In the genomic region with DNA sequence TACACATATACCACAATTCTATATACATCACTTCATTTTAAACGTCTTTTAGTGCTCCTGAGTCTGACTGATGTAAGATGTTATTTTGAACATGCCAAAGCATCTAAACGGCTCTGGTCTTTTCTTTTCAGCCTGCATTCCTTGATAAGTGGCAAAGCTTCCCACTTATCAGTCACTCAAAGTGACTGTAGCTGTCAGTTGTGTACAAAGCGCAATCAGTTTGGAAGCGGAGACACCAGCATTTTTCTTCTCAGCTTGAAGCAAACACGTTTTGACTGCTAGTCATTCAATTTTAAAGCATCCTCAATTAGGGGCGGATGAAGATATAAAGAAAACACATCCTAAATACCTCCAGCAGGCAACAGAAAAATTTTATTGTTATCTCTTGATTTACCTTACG, we compare ENCODE assay signal across 1 cellular context.
TF ChIP-seq lines count a peak whose summit lies in the region.

No MANE protein-coding gene starts in this region.

TF ChIP-seq in K562, 482 proteins besides CTCF, POLR2A, EP300 and RAD21 (continued from another document and continues in another):
- TF ChIP-seq, protein P1, sequence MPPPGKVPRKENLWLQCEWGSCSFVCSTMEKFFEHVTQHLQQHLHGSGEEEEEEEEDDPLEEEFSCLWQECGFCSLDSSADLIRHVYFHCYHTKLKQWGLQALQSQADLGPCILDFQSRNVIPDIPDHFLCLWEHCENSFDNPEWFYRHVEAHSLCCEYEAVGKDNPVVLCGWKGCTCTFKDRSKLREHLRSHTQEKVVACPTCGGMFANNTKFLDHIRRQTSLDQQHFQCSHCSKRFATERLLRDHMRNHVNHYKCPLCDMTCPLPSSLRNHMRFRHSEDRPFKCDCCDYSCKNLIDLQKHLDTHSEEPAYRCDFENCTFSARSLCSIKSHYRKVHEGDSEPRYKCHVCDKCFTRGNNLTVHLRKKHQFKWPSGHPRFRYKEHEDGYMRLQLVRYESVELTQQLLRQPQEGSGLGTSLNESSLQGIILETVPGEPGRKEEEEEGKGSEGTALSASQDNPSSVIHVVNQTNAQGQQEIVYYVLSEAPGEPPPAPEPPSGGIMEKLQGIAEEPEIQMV (tag; conservative IDR thresholded peaks at IDR 0.05; ENCODE audit: low read depth): no peak
- TF ChIP-seq, protein P2, sequence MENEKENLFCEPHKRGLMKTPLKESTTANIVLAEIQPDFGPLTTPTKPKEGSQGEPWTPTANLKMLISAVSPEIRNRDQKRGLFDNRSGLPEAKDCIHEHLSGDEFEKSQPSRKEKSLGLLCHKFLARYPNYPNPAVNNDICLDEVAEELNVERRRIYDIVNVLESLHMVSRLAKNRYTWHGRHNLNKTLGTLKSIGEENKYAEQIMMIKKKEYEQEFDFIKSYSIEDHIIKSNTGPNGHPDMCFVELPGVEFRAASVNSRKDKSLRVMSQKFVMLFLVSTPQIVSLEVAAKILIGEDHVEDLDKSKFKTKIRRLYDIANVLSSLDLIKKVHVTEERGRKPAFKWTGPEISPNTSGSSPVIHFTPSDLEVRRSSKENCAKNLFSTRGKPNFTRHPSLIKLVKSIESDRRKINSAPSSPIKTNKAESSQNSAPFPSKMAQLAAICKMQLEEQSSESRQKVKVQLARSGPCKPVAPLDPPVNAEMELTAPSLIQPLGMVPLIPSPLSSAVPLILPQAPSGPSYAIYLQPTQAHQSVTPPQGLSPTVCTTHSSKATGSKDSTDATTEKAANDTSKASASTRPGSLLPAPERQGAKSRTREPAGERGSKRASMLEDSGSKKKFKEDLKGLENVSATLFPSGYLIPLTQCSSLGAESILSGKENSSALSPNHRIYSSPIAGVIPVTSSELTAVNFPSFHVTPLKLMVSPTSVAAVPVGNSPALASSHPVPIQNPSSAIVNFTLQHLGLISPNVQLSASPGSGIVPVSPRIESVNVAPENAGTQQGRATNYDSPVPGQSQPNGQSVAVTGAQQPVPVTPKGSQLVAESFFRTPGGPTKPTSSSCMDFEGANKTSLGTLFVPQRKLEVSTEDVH (IDR thresholded peaks at IDR 0.05; ENCODE audit: low read depth, partially characterized antibody): no peak
- TF ChIP-seq RHOXF2B (CRISPR knock-in tag; conservative IDR thresholded peaks at IDR 0.05) (no peak), GATA2 (CRISPR knock-in tag; IDR thresholded peaks at IDR 0.05) (peak; percentile 64; the same call in 1 of the 2 replicates), PTRF (tag; IDR thresholded peaks at IDR 0.05) (no peak), XRCC4 (IDR thresholded peaks at IDR 0.05; ENCODE audit: extremely low read depth, insufficient read depth, insufficient read length) (no peak), ZNF12 (CRISPR knock-in tag; IDR thresholded peaks at IDR 0.05) (no peak), SRSF7 (optimal IDR thresholded peaks at IDR 0.05; ENCODE audit: low read depth, low read length) (no peak), TRIM24 (IDR thresholded peaks at IDR 0.05) (peak; percentile 26 to 68; a peak in 3 of 4 replicates), ZFX (CRISPR knock-in tag; IDR thresholded peaks at IDR 0.05) (no peak), JUN (IDR thresholded peaks at IDR 0.05; ENCODE audit: borderline replicate concordance, low read depth, low read length) (no peak), JUN (CRISPR knock-in tag; IDR thresholded peaks at IDR 0.05; ENCODE audit: borderline replicate concordance) (no peak), MIER1 (IDR thresholded peaks at IDR 0.05; ENCODE audit: low read depth) (no peak), SNRNP70 (optimal IDR thresholded peaks at IDR 0.05; ENCODE audit: low read depth, low read length) (no peak), ZBTB7A (IDR thresholded peaks at IDR 0.05; ENCODE audit: borderline replicate concordance, control insufficient read depth, low read depth, low read length) (no peak), ZNF224 (CRISPR knock-in tag; IDR thresholded peaks at IDR 0.05) (no peak), MBD2 (IDR thresholded peaks at IDR 0.05; ENCODE audit: borderline replicate concordance, low read depth) (peak; percentile 47; the same call in 1 of the 2 replicates), ARID1B (IDR thresholded peaks at IDR 0.05) (peak; percentile 93), SAFB2 (IDR thresholded peaks at IDR 0.05; ENCODE audit: borderline replicate concordance, low read depth, low read length, severe bottlenecking) (no peak), BACH1 (tag; IDR thresholded peaks at IDR 0.05) (no peak), CREM (IDR thresholded peaks at IDR 0.05; ENCODE audit: low read depth) (peak; percentile 24; the same call in 1 of the 2 replicates), MEF2A (IDR thresholded peaks at IDR 0.05; ENCODE audit: control insufficient read depth, low read depth, low read length) (peak; percentile 85), POLR3G (IDR thresholded peaks at IDR 0.05; ENCODE audit: extremely low read depth, insufficient read length, insufficient replicate concordance) (no peak), SIN3A (IDR thresholded peaks at IDR 0.05; ENCODE audit: borderline replicate concordance in 2 of 2, control insufficient read depth in 1 of 2, low read depth in 2 of 2, low read length in 2 of 2) (no peak), POLR2G (IDR thresholded peaks at IDR 0.05; ENCODE audit: low read depth, low read length) (no peak), TAF15 (IDR thresholded peaks at IDR 0.05; ENCODE audit: low read depth, low read length) (no peak), RBM22 (IDR thresholded peaks at IDR 0.05; ENCODE audit: low read depth, low read length, poor library complexity, severe bottlenecking) (no peak), TCF7 (IDR thresholded peaks at IDR 0.05; ENCODE audit: borderline replicate concordance) (no peak), ZNF586 (CRISPR knock-in tag; conservative IDR thresholded peaks at IDR 0.05) (no peak), TGIF2 (CRISPR knock-in tag; IDR thresholded peaks at IDR 0.05) (no peak), BRD4 (IDR thresholded peaks at IDR 0.05) (no peak), KLF6 (CRISPR knock-in tag; IDR thresholded peaks at IDR 0.05; ENCODE audit: borderline replicate concordance) (no peak), NFRKB (IDR thresholded peaks at IDR 0.05; ENCODE audit: low read depth) (no peak; the same call in 1 of the 2 replicates), ZC3H8 (IDR thresholded peaks at IDR 0.05) (no peak)
- TF ChIP-seq, protein P3, sequence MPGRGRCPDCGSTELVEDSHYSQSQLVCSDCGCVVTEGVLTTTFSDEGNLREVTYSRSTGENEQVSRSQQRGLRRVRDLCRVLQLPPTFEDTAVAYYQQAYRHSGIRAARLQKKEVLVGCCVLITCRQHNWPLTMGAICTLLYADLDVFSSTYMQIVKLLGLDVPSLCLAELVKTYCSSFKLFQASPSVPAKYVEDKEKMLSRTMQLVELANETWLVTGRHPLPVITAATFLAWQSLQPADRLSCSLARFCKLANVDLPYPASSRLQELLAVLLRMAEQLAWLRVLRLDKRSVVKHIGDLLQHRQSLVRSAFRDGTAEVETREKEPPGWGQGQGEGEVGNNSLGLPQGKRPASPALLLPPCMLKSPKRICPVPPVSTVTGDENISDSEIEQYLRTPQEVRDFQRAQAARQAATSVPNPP (IDR thresholded peaks at IDR 0.05; ENCODE audit: borderline replicate concordance, insufficient read depth, insufficient read length): no peak
- TF ChIP-seq, protein P4, sequence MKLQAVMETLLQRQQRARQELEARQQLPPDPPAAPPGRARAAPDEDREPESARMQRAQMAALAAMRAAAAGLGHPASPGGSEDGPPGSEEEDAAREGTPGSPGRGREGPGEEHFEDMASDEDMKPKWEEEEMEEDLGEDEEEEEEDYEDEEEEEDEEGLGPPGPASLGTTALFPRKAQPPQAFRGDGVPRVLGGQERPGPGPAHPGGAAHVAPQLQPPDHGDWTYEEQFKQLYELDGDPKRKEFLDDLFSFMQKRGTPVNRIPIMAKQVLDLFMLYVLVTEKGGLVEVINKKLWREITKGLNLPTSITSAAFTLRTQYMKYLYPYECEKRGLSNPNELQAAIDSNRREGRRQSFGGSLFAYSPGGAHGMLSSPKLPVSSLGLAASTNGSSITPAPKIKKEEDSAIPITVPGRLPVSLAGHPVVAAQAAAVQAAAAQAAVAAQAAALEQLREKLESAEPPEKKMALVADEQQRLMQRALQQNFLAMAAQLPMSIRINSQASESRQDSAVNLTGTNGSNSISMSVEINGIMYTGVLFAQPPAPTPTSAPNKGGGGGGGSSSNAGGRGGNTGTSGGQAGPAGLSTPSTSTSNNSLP (IDR thresholded peaks at IDR 0.05; ENCODE audit: borderline replicate concordance, low read depth, low read length): peak; percentile 85; the same call in 1 of the 2 replicates
- TF ChIP-seq, protein P5, sequence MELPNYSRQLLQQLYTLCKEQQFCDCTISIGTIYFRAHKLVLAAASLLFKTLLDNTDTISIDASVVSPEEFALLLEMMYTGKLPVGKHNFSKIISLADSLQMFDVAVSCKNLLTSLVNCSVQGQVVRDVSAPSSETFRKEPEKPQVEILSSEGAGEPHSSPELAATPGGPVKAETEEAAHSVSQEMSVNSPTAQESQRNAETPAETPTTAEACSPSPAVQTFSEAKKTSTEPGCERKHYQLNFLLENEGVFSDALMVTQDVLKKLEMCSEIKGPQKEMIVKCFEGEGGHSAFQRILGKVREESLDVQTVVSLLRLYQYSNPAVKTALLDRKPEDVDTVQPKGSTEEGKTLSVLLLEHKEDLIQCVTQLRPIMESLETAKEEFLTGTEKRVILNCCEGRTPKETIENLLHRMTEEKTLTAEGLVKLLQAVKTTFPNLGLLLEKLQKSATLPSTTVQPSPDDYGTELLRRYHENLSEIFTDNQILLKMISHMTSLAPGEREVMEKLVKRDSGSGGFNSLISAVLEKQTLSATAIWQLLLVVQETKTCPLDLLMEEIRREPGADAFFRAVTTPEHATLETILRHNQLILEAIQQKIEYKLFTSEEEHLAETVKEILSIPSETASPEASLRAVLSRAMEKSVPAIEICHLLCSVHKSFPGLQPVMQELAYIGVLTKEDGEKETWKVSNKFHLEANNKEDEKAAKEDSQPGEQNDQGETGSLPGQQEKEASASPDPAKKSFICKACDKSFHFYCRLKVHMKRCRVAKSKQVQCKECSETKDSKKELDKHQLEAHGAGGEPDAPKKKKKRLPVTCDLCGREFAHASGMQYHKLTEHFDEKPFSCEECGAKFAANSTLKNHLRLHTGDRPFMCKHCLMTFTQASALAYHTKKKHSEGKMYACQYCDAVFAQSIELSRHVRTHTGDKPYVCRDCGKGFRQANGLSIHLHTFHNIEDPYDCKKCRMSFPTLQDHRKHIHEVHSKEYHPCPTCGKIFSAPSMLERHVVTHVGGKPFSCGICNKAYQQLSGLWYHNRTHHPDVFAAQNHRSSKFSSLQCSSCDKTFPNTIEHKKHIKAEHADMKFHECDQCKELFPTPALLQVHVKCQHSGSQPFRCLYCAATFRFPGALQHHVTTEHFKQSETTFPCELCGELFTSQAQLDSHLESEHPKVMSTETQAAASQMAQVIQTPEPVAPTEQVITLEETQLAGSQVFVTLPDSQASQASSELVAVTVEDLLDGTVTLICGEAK (IDR thresholded peaks at IDR 0.05): no peak
- TF ChIP-seq, protein P5 (CRISPR knock-in tag; IDR thresholded peaks at IDR 0.05): no peak
- TF ChIP-seq, protein P6, sequence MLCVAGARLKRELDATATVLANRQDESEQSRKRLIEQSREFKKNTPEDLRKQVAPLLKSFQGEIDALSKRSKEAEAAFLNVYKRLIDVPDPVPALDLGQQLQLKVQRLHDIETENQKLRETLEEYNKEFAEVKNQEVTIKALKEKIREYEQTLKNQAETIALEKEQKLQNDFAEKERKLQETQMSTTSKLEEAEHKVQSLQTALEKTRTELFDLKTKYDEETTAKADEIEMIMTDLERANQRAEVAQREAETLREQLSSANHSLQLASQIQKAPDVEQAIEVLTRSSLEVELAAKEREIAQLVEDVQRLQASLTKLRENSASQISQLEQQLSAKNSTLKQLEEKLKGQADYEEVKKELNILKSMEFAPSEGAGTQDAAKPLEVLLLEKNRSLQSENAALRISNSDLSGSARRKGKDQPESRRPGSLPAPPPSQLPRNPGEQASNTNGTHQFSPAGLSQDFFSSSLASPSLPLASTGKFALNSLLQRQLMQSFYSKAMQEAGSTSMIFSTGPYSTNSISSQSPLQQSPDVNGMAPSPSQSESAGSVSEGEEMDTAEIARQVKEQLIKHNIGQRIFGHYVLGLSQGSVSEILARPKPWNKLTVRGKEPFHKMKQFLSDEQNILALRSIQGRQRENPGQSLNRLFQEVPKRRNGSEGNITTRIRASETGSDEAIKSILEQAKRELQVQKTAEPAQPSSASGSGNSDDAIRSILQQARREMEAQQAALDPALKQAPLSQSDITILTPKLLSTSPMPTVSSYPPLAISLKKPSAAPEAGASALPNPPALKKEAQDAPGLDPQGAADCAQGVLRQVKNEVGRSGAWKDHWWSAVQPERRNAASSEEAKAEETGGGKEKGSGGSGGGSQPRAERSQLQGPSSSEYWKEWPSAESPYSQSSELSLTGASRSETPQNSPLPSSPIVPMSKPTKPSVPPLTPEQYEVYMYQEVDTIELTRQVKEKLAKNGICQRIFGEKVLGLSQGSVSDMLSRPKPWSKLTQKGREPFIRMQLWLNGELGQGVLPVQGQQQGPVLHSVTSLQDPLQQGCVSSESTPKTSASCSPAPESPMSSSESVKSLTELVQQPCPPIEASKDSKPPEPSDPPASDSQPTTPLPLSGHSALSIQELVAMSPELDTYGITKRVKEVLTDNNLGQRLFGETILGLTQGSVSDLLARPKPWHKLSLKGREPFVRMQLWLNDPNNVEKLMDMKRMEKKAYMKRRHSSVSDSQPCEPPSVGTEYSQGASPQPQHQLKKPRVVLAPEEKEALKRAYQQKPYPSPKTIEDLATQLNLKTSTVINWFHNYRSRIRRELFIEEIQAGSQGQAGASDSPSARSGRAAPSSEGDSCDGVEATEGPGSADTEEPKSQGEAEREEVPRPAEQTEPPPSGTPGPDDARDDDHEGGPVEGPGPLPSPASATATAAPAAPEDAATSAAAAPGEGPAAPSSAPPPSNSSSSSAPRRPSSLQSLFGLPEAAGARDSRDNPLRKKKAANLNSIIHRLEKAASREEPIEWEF (CRISPR knock-in tag; IDR thresholded peaks at IDR 0.05): no peak
